In the genomic region with DNA sequence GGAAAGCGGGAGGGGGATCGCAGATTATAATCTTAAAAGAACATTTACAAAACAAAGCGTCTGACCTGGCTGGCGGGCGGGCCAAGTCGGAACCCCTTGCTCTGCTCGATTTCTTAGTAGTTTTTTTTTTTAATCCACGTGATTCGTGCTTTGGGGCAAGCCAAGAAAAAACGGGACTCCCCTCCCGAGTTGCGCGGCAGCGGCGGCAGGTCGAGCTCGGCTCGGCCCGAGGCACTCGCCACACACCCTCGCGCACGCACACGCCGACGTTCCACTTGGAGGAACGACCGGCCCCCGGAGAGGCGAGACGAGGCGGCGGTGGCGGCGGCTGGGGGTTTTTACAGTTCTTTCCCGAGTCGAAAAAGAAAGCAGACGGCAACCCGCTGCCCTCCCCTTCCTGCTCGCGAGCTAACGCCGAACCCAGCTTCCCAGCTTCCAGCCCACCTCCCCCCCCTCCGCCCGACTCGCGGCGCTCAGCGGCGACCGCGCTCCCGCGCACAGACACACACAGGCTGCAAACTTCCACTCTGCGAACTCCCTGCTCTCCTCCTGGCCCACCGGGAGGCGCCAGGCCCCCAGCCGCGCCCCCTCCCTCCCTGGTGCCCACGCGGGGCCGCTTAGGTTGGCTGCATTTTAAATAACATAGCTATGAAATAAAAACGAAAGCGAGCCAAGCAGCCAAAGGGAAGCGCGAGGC, we compare ENCODE assay signal across 1 cellular context.
A peak's percentile ranks its signal among the peaks of the same experiment; 100 is the strongest.
TF ChIP-seq lines count a peak whose summit lies in the region.

No MANE protein-coding gene starts in this region.

TF ChIP-seq in HEK293, 187 proteins besides CTCF, POLR2A, EP300 and RAD21 (continued from another document):
- peak; percentile 78 for TF ChIP-seq GLIS1 (tag by site-specific recombination; IDR thresholded peaks at IDR 0.05)
- TF ChIP-seq, protein P1, sequence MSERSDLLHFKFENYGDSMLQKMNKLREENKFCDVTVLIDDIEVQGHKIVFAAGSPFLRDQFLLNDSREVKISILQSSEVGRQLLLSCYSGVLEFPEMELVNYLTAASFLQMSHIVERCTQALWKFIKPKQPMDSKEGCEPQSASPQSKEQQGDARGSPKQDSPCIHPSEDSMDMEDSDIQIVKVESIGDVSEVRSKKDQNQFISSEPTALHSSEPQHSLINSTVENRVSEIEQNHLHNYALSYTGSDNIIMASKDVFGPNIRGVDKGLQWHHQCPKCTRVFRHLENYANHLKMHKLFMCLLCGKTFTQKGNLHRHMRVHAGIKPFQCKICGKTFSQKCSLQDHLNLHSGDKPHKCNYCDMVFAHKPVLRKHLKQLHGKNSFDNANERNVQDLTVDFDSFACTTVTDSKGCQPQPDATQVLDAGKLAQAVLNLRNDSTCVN (tag by site-specific recombination; optimal IDR thresholded peaks at IDR 0.05) = peak; percentile 12
- no peak for TF ChIP-seq MZF1 (tag by site-specific recombination; IDR thresholded peaks at IDR 0.05; ENCODE audit: borderline replicate concordance)
- no peak for TF ChIP-seq ZNF23 (tag by site-specific recombination; IDR thresholded peaks at IDR 0.05; ENCODE audit: borderline replicate concordance)
- no peak for TF ChIP-seq ZNF600 (tag by site-specific recombination; IDR thresholded peaks at IDR 0.05)
- no peak for TF ChIP-seq ZNF624 (tag by site-specific recombination; IDR thresholded peaks at IDR 0.05)
- TF ChIP-seq ZNF350 (tag by site-specific recombination; IDR thresholded peaks at IDR 0.05) = no peak
- no peak for TF ChIP-seq ZNF785 (tag by site-specific recombination; IDR thresholded peaks at IDR 0.05)
TF ChIP-seq in HEK293: peak in this region for 5.
